Comparison of ENCODE assay signal across 12 cellular contexts in genomic region chr2:127082974-127083373, GRCh38. TPM values are rescaled to one million over a fixed set of nuclear protein-coding genes. Genes with fewer than 3 reads are reported as not detected.
DNase-seq lines count a peak whose midpoint lies in the region; ATAC-seq, FAIRE-seq and TF ChIP-seq lines count a peak whose summit lies in the region.
"Had no signal": no experiment of that assay in that cellular context is flagged by ENCODE, and none has a peak within 500 bp of the region (broad histone marks: within the 10 kb centered on the region; RNA-seq: fewer than 3 reads in every experiment).

No MANE protein-coding gene starts in this region.

- intact Hi-C loops in kidney (cut with DNase I), result no loop called here

- H3K4me3 Mint-ChIP-seq in activated T-cell treated with anti-CD3 and anti-CD28 coated beads, Interleukin-2, amount 50 U/mL, for 72 hours, result peak overlapping the region; percentile 86 to 87
- H3K4me3 Mint-ChIP-seq in memory B cell, result peak overlapping the region; percentile 91

- H3K4me3 ChIP-seq in suprapubic skin (no peak overlapping the region), kidney (ENCODE audit: low read length in 2 of 2) (no peak overlapping the region)

- no peak overlapping the region for H3K9ac ChIP-seq in kidney (ENCODE audit: low read length in 2 of 2)
- H3K9ac ChIP-seq: KMS-11 had no signal

- no peaks in the 10 kb centered on the region for H3K36me3 Mint-ChIP-seq in activated T-cell treated with anti-CD3 and anti-CD28 coated beads, Interleukin-2, amount 50 U/mL, for 72 hours (ENCODE audit: insufficient read depth in 2 of 2)
- no peaks in the 10 kb centered on the region for H3K36me3 Mint-ChIP-seq in memory B cell

- TF ChIP-seq EP300 in suprapubic skin (IDR thresholded peaks at IDR 0.05), result no peak

- 84% methylated on average over 8 of the region's 8 CpGs for WGBS in suprapubic skin

- no peaks in the 10 kb centered on the region for H3K9me3 ChIP-seq in suprapubic skin
- no peaks in the 10 kb centered on the region for H3K9me3 ChIP-seq in kidney (ENCODE audit: control insufficient read depth in 1 of 2, low read length in 2 of 2)

- no peak for TF ChIP-seq POLR2A in suprapubic skin (IDR thresholded peaks at IDR 0.05)

- no peaks in the 10 kb centered on the region for H3K36me3 ChIP-seq in suprapubic skin
- no peaks in the 10 kb centered on the region for H3K36me3 ChIP-seq in kidney (ENCODE audit: control insufficient read depth in 1 of 2, insufficient read depth in 2 of 2, low read length in 2 of 2)

- no peaks in the 10 kb centered on the region for H3K9me3 Mint-ChIP-seq in activated T-cell treated with anti-CD3 and anti-CD28 coated beads, Interleukin-2, amount 50 U/mL, for 72 hours
- H3K9me3 Mint-ChIP-seq in memory B cell, result no peaks in the 10 kb centered on the region

- peak overlapping the region; percentile 85 for H3K27ac Mint-ChIP-seq in activated T-cell treated with anti-CD3 and anti-CD28 coated beads, Interleukin-2, amount 50 U/mL, for 72 hours
- peak overlapping the region; percentile 97 for H3K27ac Mint-ChIP-seq in memory B cell

- H3K4me1 ChIP-seq in suprapubic skin, result peaks cover 70% of the 10 kb centered on the region
- H3K4me1 ChIP-seq in kidney (ENCODE audit: control insufficient read depth in 1 of 2, insufficient read depth in 1 of 2, low read depth in 1 of 2, low read length in 2 of 2), result peaks cover 18 to 42% of the 10 kb centered on the region in 2 donors

- DNase-seq in activated T-cell treated with anti-CD3 and anti-CD28 coated beads, Interleukin-2, amount 50 U/mL, for 72 hours, result no peak
- DNase-seq in activated T-cell treated with anti-CD3 and anti-CD28 coated beads for 4 hours (no peak), amniotic epithelial cell (ENCODE audit: low read depth) (peak; percentile 60), memory B cell (ENCODE audit: low spot score in 2 of 2) (no peak), suprapubic skin (ENCODE audit: low spot score in 2 of 2) (no peak), kidney (no peak)
- no peak for DNase-seq in stimulated activated CD4-positive, alpha-beta T cell treated with anti-CD3 and anti-CD28 coated beads, Interleukin-2, amount 100 ng/mL, for 48 hours
- DNase-seq: posterior cingulate gyrus had no signal

- TF ChIP-seq CTCF in suprapubic skin (IDR thresholded peaks at IDR 0.05), result no peak
- no peak for TF ChIP-seq CTCF in kidney (IDR thresholded peaks at IDR 0.05; ENCODE audit: borderline replicate concordance, extremely low read depth, insufficient read depth)

- H3K4me1 Mint-ChIP-seq in activated T-cell treated with anti-CD3 and anti-CD28 coated beads, Interleukin-2, amount 50 U/mL, for 72 hours (ENCODE audit: low read depth), result peaks cover 79% of the 10 kb centered on the region
- peaks cover 72% of the 10 kb centered on the region for H3K4me1 Mint-ChIP-seq in memory B cell

- no peaks in the 10 kb centered on the region for H3K27me3 ChIP-seq in suprapubic skin

- no peak for FAIRE-seq in kidney (lab: Jason Lieb, UNC)
- FAIRE-seq: H1, keratinocyte had no signal

- no peaks in the 10 kb centered on the region for H3K27me3 Mint-ChIP-seq in activated T-cell treated with anti-CD3 and anti-CD28 coated beads, Interleukin-2, amount 50 U/mL, for 72 hours (ENCODE audit: low read depth)
- H3K27me3 Mint-ChIP-seq in memory B cell, result no peaks in the 10 kb centered on the region

- no peak for ATAC-seq in activated T-cell treated with anti-CD3 and anti-CD28 coated beads, Interleukin-2, amount 50 U/mL, for 72 hours (replicated peaks in 1 of 2)
- no peak for ATAC-seq in memory B cell (ENCODE audit: low read depth)
- ATAC-seq in GM19397 (IDR thresholded peaks at IDR 0.05; ENCODE audit: unreplicated experiment), result no peak

- H3K27ac ChIP-seq in suprapubic skin, result peak overlapping the region; percentile 42
- no peak overlapping the region for H3K27ac ChIP-seq in kidney (ENCODE audit: low read depth in 2 of 2, low read length in 2 of 2)
- H3K27ac ChIP-seq: KMS-11 had no signal

RNA-seq across cellular contexts. Expression of gene BIN1, which starts 24.0 kb away (rescaled TPM):
- 100 to 1,000 TPM in 1 of 2 donors, 10 to 100 TPM in 1; 87.3 to 127 TPM for total RNA-seq in activated T-cell treated with anti-CD3 and anti-CD28 coated beads, Interleukin-2, amount 50 U/mL, for 72 hours
- total RNA-seq in suprapubic skin, result 10 to 100 TPM in 1 of 4 donors, 1 to 10 TPM in 3; 5.6 to 13.3 (median 8.8) TPM
- total RNA-seq in kidney, result 121 TPM
- 167 TPM for polyA plus RNA-seq in kidney (ENCODE audit: insufficient read depth, low read depth, low replicate concordance)
